Comparison of ENCODE assay signal across 28 cellular contexts in genomic region chr11:129985823-129986222, GRCh38.
"Had no signal": no experiment of that assay in that cellular context is flagged by ENCODE, and none has a peak within 500 bp of the region (broad histone marks: within the 10 kb centered on the region; RNA-seq: fewer than 3 reads in every experiment).

No MANE protein-coding gene starts in this region.

- H3K27me3 ChIP-seq: brain microvascular endothelial cell had no signal

- ATAC-seq: activated CD4-positive, alpha-beta T cell treated with anti-CD3 and anti-CD28 coated beads for 36 hours; activated T-helper 17 cell treated with anti-CD3 and anti-CD28 coated beads, Interleukin-2, amount 50 U/mL, for 72 hours; Panc1; Right ventricle myocardium inferior; T-cell had no signal

- H3K4me1 Mint-ChIP-seq: activated CD4-positive, alpha-beta memory T cell treated with anti-CD3 and anti-CD28 coated beads, Interleukin-2, amount 10 ng/mL, durations not matched to agents 7 days and 5 days; activated T-helper 17 cell treated with anti-CD3 and anti-CD28 coated beads, Interleukin-2, amount 50 U/mL, for 72 hours had no signal

- H3K4me3 Mint-ChIP-seq: activated CD4-positive, alpha-beta memory T cell treated with anti-CD3 and anti-CD28 coated beads, Interleukin-2, amount 10 ng/mL, durations not matched to agents 7 days and 5 days; activated CD4-positive, alpha-beta T cell treated with anti-CD3 and anti-CD28 coated beads for 36 hours; activated naive CD4-positive, alpha-beta T cell treated with anti-CD3 and anti-CD28 coated beads for 36 hours; activated naive CD8-positive, alpha-beta T cell; activated T-helper 17 cell treated with anti-CD3 and anti-CD28 coated beads, Interleukin-2, amount 50 U/mL, for 72 hours; IgD-negative memory B cell; T-cell had no signal

- H3K9me3 Mint-ChIP-seq: activated CD4-positive, alpha-beta memory T cell treated with anti-CD3 and anti-CD28 coated beads, Interleukin-2, amount 10 ng/mL, durations not matched to agents 7 days and 5 days; activated naive CD4-positive, alpha-beta T cell treated with anti-CD3 and anti-CD28 coated beads for 36 hours; activated T-helper 17 cell treated with anti-CD3 and anti-CD28 coated beads, Interleukin-2, amount 50 U/mL, for 72 hours; IgD-negative memory B cell; T-cell had no signal

- H3K27ac Mint-ChIP-seq: activated CD4-positive, alpha-beta memory T cell treated with anti-CD3 and anti-CD28 coated beads, Interleukin-2, amount 10 ng/mL, durations not matched to agents 7 days and 5 days; activated CD4-positive, alpha-beta T cell treated with anti-CD3 and anti-CD28 coated beads for 36 hours; activated naive CD4-positive, alpha-beta T cell treated with anti-CD3 and anti-CD28 coated beads for 36 hours; activated naive CD8-positive, alpha-beta T cell; activated T-helper 17 cell treated with anti-CD3 and anti-CD28 coated beads, Interleukin-2, amount 50 U/mL, for 72 hours; IgD-negative memory B cell; T-cell had no signal

- DNase-seq: activated CD4-positive, alpha-beta memory T cell treated with anti-CD3 and anti-CD28 coated beads, Interleukin-2, amount 10 ng/mL, durations not matched to agents 7 days and 5 days; activated CD4-positive, alpha-beta T cell treated with anti-CD3 and anti-CD28 coated beads for 36 hours; activated CD4-positive, alpha-beta T cell treated with anti-CD3 and anti-CD28 coated beads, Interleukin-2, amount 50 U/mL, for 1 hour; activated gamma-delta T cell; activated naive CD4-positive, alpha-beta T cell treated with anti-CD3 and anti-CD28 coated beads for 36 hours; activated T-cell treated with anti-CD3 and anti-CD28 coated beads for 4 hours; activated T-cell treated with anti-CD3 and anti-CD28 coated beads, Interleukin-2, amount 50 U/mL, for 48 hours; brain microvascular endothelial cell; NCI-H1092; NCI-H1417; NCI-H1930; NCI-H2171; NCI-H2227 treated with DMSO at 0.1 percent for 48 hours; NCI-H446 treated with DMSO at 0.1 percent for 48 hours; NCI-H524 treated with DMSO at 0.1 percent for 48 hours; NCI-H82; OCI-M1; RPMI8226; T-cell; T-helper 2 cell; T1000 had no signal

- H3K27me3 Mint-ChIP-seq: activated CD4-positive, alpha-beta memory T cell treated with anti-CD3 and anti-CD28 coated beads, Interleukin-2, amount 10 ng/mL, durations not matched to agents 7 days and 5 days; activated CD4-positive, alpha-beta T cell treated with anti-CD3 and anti-CD28 coated beads for 36 hours; activated naive CD8-positive, alpha-beta T cell; activated T-helper 17 cell treated with anti-CD3 and anti-CD28 coated beads, Interleukin-2, amount 50 U/mL, for 72 hours; IgD-negative memory B cell; T-cell had no signal

- H3K4me3 ChIP-seq: SK-N-MC had no signal

- H3K36me3 Mint-ChIP-seq: activated naive CD8-positive, alpha-beta T cell had no signal

- H3K27ac ChIP-seq: brain microvascular endothelial cell, KMS-11, SK-N-MC had no signal
